Comparison of ENCODE assay signal across 1 cellular context in the genomic region with DNA sequence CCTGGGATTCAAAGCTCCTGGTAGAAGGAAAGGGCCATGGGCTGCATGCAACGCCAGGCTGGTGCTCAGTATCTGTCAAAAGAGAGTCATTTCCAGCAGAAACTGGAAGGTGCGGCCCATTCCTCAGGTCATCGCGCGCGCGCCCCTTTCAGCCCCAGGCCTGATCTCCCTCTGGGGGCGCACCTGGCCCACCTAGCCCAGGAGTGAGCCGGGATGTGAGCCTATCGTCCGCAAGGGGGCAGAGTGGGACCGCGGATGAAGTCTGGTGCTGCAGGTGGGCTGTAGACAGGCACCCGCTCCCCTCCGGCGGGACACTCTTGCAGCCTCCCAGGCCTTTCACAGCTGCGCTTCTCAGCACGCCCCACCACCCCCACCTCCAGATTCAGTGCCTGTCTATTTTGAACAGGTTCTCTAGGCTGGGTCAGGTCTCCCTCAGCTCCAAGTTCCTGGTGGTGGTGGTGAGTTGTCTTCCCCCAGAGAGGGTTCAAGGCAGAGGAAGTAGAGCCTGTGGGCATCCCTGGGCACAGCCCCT.
TF ChIP-seq lines count a peak whose summit lies in the region.

No MANE protein-coding gene starts in this region.

TF ChIP-seq in HepG2, 621 proteins besides CTCF, POLR2A, EP300 and RAD21 (continued from another document):
- TF ChIP-seq RXRA (CRISPR knock-in tag; IDR thresholded peaks at IDR 0.05) (peak; percentile 66), KDM5B (CRISPR knock-in tag; IDR thresholded peaks at IDR 0.05; ENCODE audit: borderline replicate concordance) (peak; percentile 39; the same call in 1 of the 2 replicates), KDM2A (CRISPR knock-in tag; IDR thresholded peaks at IDR 0.05; ENCODE audit: borderline replicate concordance, low read depth) (peak; percentile 71; the same call in 1 of the 2 replicates), HIVEP1 (CRISPR knock-in tag; IDR thresholded peaks at IDR 0.05) (no peak), ZNF101 (CRISPR knock-in tag; IDR thresholded peaks at IDR 0.05; ENCODE audit: borderline replicate concordance, low read depth) (no peak), FOSL2 (CRISPR knock-in tag; IDR thresholded peaks at IDR 0.05) (peak; percentile 57), GABPA (IDR thresholded peaks at IDR 0.05; ENCODE audit: low read depth, low read length) (no peak), GABPA (CRISPR knock-in tag; IDR thresholded peaks at IDR 0.05; ENCODE audit: low read depth) (0 out of 2 replicates have a peak, but pooled peaks have one; percentile 11), ZNF687 (CRISPR knock-in tag; IDR thresholded peaks at IDR 0.05) (peak; percentile 69), ZBTB7A (CRISPR knock-in tag; IDR thresholded peaks at IDR 0.05) (peak; percentile 97; the same call in 1 of the 2 replicates), ZNF652 (CRISPR knock-in tag; IDR thresholded peaks at IDR 0.05; ENCODE audit: borderline replicate concordance, low read depth) (peak; percentile 22; the same call in 1 of the 2 replicates), NONO (IDR thresholded peaks at IDR 0.05) (no peak), NONO (CRISPR knock-in tag; conservative IDR thresholded peaks at IDR 0.05) (0 out of 2 replicates have a peak, but pooled peaks have one; percentile 58), GATAD2A (CRISPR knock-in tag; IDR thresholded peaks at IDR 0.05) (peak; percentile 65; the same call in 1 of the 2 replicates), TEAD3 (CRISPR knock-in tag; optimal IDR thresholded peaks at IDR 0.05; ENCODE audit: borderline replicate concordance) (peak; percentile 43), PHF21A (CRISPR knock-in tag; IDR thresholded peaks at IDR 0.05) (peak; percentile 37; the same call in 1 of the 2 replicates), NFIB (CRISPR knock-in tag; IDR thresholded peaks at IDR 0.05; ENCODE audit: borderline replicate concordance) (no peak), SP1 (IDR thresholded peaks at IDR 0.05) (no peak), SP1 (CRISPR knock-in tag; IDR thresholded peaks at IDR 0.05) (0 out of 2 replicates have a peak, but pooled peaks have one; percentile 46), KDM1A (CRISPR knock-in tag; IDR thresholded peaks at IDR 0.05) (0 out of 2 replicates have a peak, but pooled peaks have one; percentile 8), NFKBIZ (CRISPR knock-in tag; IDR thresholded peaks at IDR 0.05) (0 out of 2 replicates have a peak, but pooled peaks have one; percentile 38), IKZF1 (IDR thresholded peaks at IDR 0.05) (no peak)
- TF ChIP-seq, protein P1, sequence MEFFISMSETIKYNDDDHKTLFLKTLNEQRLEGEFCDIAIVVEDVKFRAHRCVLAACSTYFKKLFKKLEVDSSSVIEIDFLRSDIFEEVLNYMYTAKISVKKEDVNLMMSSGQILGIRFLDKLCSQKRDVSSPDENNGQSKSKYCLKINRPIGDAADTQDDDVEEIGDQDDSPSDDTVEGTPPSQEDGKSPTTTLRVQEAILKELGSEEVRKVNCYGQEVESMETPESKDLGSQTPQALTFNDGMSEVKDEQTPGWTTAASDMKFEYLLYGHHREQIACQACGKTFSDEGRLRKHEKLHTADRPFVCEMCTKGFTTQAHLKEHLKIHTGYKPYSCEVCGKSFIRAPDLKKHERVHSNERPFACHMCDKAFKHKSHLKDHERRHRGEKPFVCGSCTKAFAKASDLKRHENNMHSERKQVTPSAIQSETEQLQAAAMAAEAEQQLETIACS (CRISPR knock-in tag; IDR thresholded peaks at IDR 0.05), result peak; percentile 62; the same call in 1 of the 2 replicates
